In genomic region chr3:32246079-32246675, GRCh38 we compare ENCODE assay signal across 19 cellular contexts. TPM values are rescaled to one million over a fixed set of nuclear protein-coding genes. Genes with fewer than 3 reads are reported as not detected.
DNase-seq lines count a peak whose midpoint lies in the region; ATAC-seq and TF ChIP-seq lines count a peak whose summit lies in the region.
"Had no signal": no experiment of that assay in that cellular context is flagged by ENCODE, and none has a peak within 500 bp of the region (broad histone marks: within the 10 kb centered on the region; RNA-seq: fewer than 3 reads in every experiment).

No MANE protein-coding gene starts in this region.

- no peaks in the 10 kb centered on the region for H3K36me3 Mint-ChIP-seq in activated CD8-positive, alpha-beta T cell treated with anti-CD3 and anti-CD28 coated beads, Interleukin-2, amount 10 ng/mL, durations not matched to agents 7 days and 5 days (ENCODE audit: low read depth)
- H3K36me3 Mint-ChIP-seq in activated CD8-positive, alpha-beta T cell treated with anti-CD3 and anti-CD28 coated beads for 36 hours (ENCODE audit: low read depth) = no peaks in the 10 kb centered on the region
- H3K36me3 Mint-ChIP-seq: stimulated activated memory B cell treated with anti-CD40 and anti-IgM and Interleukin-4, amounts not matched to agents 10 μg/mL and 1 μg/mL and 100 μg/mL, for 72 hours had no signal

- CTCF ChIA-PET in activated CD8-positive, alpha-beta T cell treated with anti-CD3 and anti-CD28 coated beads, Interleukin-2, amount 10 ng/mL, durations not matched to agents 7 days and 5 days (lab: Charles Lee) = interaction anchor here (1.5 kb wide), 1 partner anchor 11 kb away, joined by 5 read pairs; no protein-coding TSS in a partner anchor
- CTCF ChIA-PET in activated CD8-positive, alpha-beta T cell treated with anti-CD3 and anti-CD28 coated beads for 36 hours (lab: Charles Lee) = interaction anchor here (0.8 kb wide), 1 partner anchor 99 kb away, joined by 3 read pairs; no protein-coding TSS in a partner anchor

- intact Hi-C loops in activated CD8-positive, alpha-beta T cell treated with anti-CD3 and anti-CD28 coated beads for 36 hours (cut with micrococcal nuclease) = no loop called here

- no peak for TF ChIP-seq CTCF in activated CD8-positive, alpha-beta T cell treated with anti-CD3 and anti-CD28 coated beads for 36 hours (IDR thresholded peaks at IDR 0.05)

- DNase-seq in activated CD8-positive, alpha-beta T cell treated with anti-CD3 and anti-CD28 coated beads, Interleukin-2, amount 10 ng/mL, durations not matched to agents 7 days and 5 days = no peak
- no peak for DNase-seq in activated CD8-positive, alpha-beta T cell treated with anti-CD3 and anti-CD28 coated beads for 36 hours
- DNase-seq in NCI-H146 treated with DMSO at 0.1 percent for 48 hours (lab: John Stamatoyannopoulos, UW; ENCODE audit: unreplicated experiment) = peak; percentile 27
- peak; percentile 17 for DNase-seq in ecto neural progenitor cell (ENCODE audit: low spot score)
- peak; percentile 69 for DNase-seq in renal cortical epithelial cell (ENCODE audit: low read depth)
- DNase-seq in nucleus accumbens (lab: John Stamatoyannopoulos, UW) = no peak
- DNase-seq in NOMO-1 treated with dmso at 0.1 percent for 144 hours (lab: John Stamatoyannopoulos, UW; ENCODE audit: unreplicated experiment) = no peak
- DNase-seq: activated CD4-positive, alpha-beta T cell treated with anti-CD3 and anti-CD28 coated beads for 4 hours; activated naive CD4-positive, alpha-beta T cell treated with anti-CD3 and anti-CD28 coated beads for 36 hours; brain microvascular endothelial cell; dermis blood vessel endothelial cell; MG63; NCI-H1694 treated with DMSO at 0.1 percent for 48 hours; NCI-H446 treated with DMSO at 0.1 percent for 48 hours; trophoblast cell had no signal

- POLR2A ChIA-PET in activated CD8-positive, alpha-beta T cell treated with anti-CD3 and anti-CD28 coated beads, Interleukin-2, amount 10 ng/mL, durations not matched to agents 7 days and 5 days (lab: Charles Lee) = no interaction called here
- POLR2A ChIA-PET in activated CD8-positive, alpha-beta T cell treated with anti-CD3 and anti-CD28 coated beads for 36 hours (lab: Charles Lee) = no interaction called here

- no peak for ATAC-seq in activated CD8-positive, alpha-beta T cell treated with anti-CD3 and anti-CD28 coated beads, Interleukin-2, amount 10 ng/mL, durations not matched to agents 7 days and 5 days
- no peak for ATAC-seq in activated CD8-positive, alpha-beta T cell treated with anti-CD3 and anti-CD28 coated beads for 36 hours
- no peak for ATAC-seq in GM21367 (IDR thresholded peaks at IDR 0.05; ENCODE audit: unreplicated experiment)
- ATAC-seq: stimulated activated memory B cell treated with anti-CD40 and anti-IgM and Interleukin-4, amounts not matched to agents 10 μg/mL and 1 μg/mL and 100 μg/mL, for 72 hours had no signal

- H3K27me3 Mint-ChIP-seq in activated CD8-positive, alpha-beta T cell treated with anti-CD3 and anti-CD28 coated beads, Interleukin-2, amount 10 ng/mL, durations not matched to agents 7 days and 5 days (ENCODE audit: low read depth) = peaks cover 3% of the 10 kb centered on the region
- no peaks in the 10 kb centered on the region for H3K27me3 Mint-ChIP-seq in activated CD8-positive, alpha-beta T cell treated with anti-CD3 and anti-CD28 coated beads for 36 hours

- H3K4me1 Mint-ChIP-seq in activated CD8-positive, alpha-beta T cell treated with anti-CD3 and anti-CD28 coated beads, Interleukin-2, amount 10 ng/mL, durations not matched to agents 7 days and 5 days (ENCODE audit: low read depth) = peaks cover 18% of the 10 kb centered on the region
- H3K4me1 Mint-ChIP-seq in activated CD8-positive, alpha-beta T cell treated with anti-CD3 and anti-CD28 coated beads for 36 hours (ENCODE audit: low read depth) = peaks cover 16% of the 10 kb centered on the region
- H3K4me1 Mint-ChIP-seq: memory B cell; nephron; stimulated activated memory B cell treated with anti-CD40 and anti-IgM and Interleukin-4, amounts not matched to agents 10 μg/mL and 1 μg/mL and 100 μg/mL, for 72 hours had no signal

- no peak overlapping the region for H3K4me3 Mint-ChIP-seq in activated CD8-positive, alpha-beta T cell treated with anti-CD3 and anti-CD28 coated beads, Interleukin-2, amount 10 ng/mL, durations not matched to agents 7 days and 5 days
- no peak overlapping the region for H3K4me3 Mint-ChIP-seq in activated CD8-positive, alpha-beta T cell treated with anti-CD3 and anti-CD28 coated beads for 36 hours
- H3K4me3 Mint-ChIP-seq: activated naive CD4-positive, alpha-beta T cell treated with anti-CD3 and anti-CD28 coated beads for 36 hours; memory B cell; nephron; stimulated activated memory B cell treated with anti-CD40 and anti-IgM and Interleukin-4, amounts not matched to agents 10 μg/mL and 1 μg/mL and 100 μg/mL, for 72 hours had no signal

- H3K9me3 Mint-ChIP-seq in activated CD8-positive, alpha-beta T cell treated with anti-CD3 and anti-CD28 coated beads, Interleukin-2, amount 10 ng/mL, durations not matched to agents 7 days and 5 days (ENCODE audit: insufficient read depth) = no peaks in the 10 kb centered on the region
- H3K9me3 Mint-ChIP-seq in activated CD8-positive, alpha-beta T cell treated with anti-CD3 and anti-CD28 coated beads for 36 hours = no peaks in the 10 kb centered on the region
- H3K9me3 Mint-ChIP-seq: activated naive CD4-positive, alpha-beta T cell treated with anti-CD3 and anti-CD28 coated beads for 36 hours; memory B cell; stimulated activated memory B cell treated with anti-CD40 and anti-IgM and Interleukin-4, amounts not matched to agents 10 μg/mL and 1 μg/mL and 100 μg/mL, for 72 hours had no signal

- peak overlapping the region; percentile 19 for H3K27ac Mint-ChIP-seq in activated CD8-positive, alpha-beta T cell treated with anti-CD3 and anti-CD28 coated beads, Interleukin-2, amount 10 ng/mL, durations not matched to agents 7 days and 5 days
- H3K27ac Mint-ChIP-seq in activated CD8-positive, alpha-beta T cell treated with anti-CD3 and anti-CD28 coated beads for 36 hours = no peak overlapping the region
- H3K27ac Mint-ChIP-seq: activated naive CD4-positive, alpha-beta T cell treated with anti-CD3 and anti-CD28 coated beads for 36 hours; memory B cell; nephron; stimulated activated memory B cell treated with anti-CD40 and anti-IgM and Interleukin-4, amounts not matched to agents 10 μg/mL and 1 μg/mL and 100 μg/mL, for 72 hours had no signal

RNA-seq across cellular contexts. Expression of gene CMTM8, which starts 7.7 kb away (rescaled TPM):
- 1 to 10 TPM; 2.1 TPM for total RNA-seq in activated CD8-positive, alpha-beta T cell treated with anti-CD3 and anti-CD28 coated beads, Interleukin-2, amount 10 ng/mL, durations not matched to agents 7 days and 5 days
- total RNA-seq in activated CD8-positive, alpha-beta T cell treated with anti-CD3 and anti-CD28 coated beads for 36 hours = 1 to 10 TPM; 6.4 to 6.9 TPM
- total RNA-seq in renal cortical epithelial cell = 1.6 and 2.6 TPM in 2 replicates

Comparison
In these comparisons a context has a peak if more than half of its experiments do, and no peak if none do; other contexts are left out.
1. DNase-seq: peak in NCI-H146 treated with DMSO at 0.1 percent for 48 hours (single experiment), ecto neural progenitor cell (single experiment) and renal cortical epithelial cell (single experiment); none in activated CD8-positive, alpha-beta T cell treated with anti-CD3 and anti-CD28 coated beads, Interleukin-2, amount 10 ng/mL, durations not matched to agents 7 days and 5 days (single experiment), activated CD8-positive, alpha-beta T cell treated with anti-CD3 and anti-CD28 coated beads for 36 hours (single experiment), nucleus accumbens (0 of 56) and NOMO-1 treated with dmso at 0.1 percent for 144 hours (single experiment).